In genomic region chr1:240575976-240576666, GRCh38 we compare ENCODE assay signal across 9 cellular contexts. TPM values are rescaled to one million over a fixed set of nuclear protein-coding genes. Genes with fewer than 3 reads are reported as not detected.
A peak's percentile ranks its signal among the peaks of the same experiment; 100 is the strongest.
DNase-seq lines count a peak whose midpoint lies in the region; ATAC-seq and TF ChIP-seq lines count a peak whose summit lies in the region.
"Had no signal": no experiment of that assay in that cellular context is flagged by ENCODE, and none has a peak within 500 bp of the region (broad histone marks: within the 10 kb centered on the region; RNA-seq: fewer than 3 reads in every experiment).

No MANE protein-coding gene starts in this region.

- H3K4me3 ChIP-seq in LNCaP clone FGC (ENCODE audit: low read depth, low read length) (peak overlapping the region; percentile 14; the same call in 1 of the 2 replicates), left lung (peak overlapping the region in 1 of 2 donors; percentile 11)

- intact Hi-C loops in left lung (cut with DNase I): no loop called here

- no peaks in the 10 kb centered on the region for H3K27me3 ChIP-seq in left lung

- no peaks in the 10 kb centered on the region for H3K36me3 Mint-ChIP-seq in activated T-cell treated with anti-CD3 and anti-CD28 coated beads, Interleukin-2, amount 50 U/mL, for 72 hours (ENCODE audit: insufficient read depth in 2 of 2)

- H3K9me3 ChIP-seq in left lung: no peaks in the 10 kb centered on the region

- ATAC-seq in GM18519 (IDR thresholded peaks at IDR 0.05; ENCODE audit: low FRiP score, unreplicated experiment) (peak; percentile 95), left lung (peak; percentile 35)
- peak in 1 of 2 donors; percentile 73 for ATAC-seq in activated T-cell treated with anti-CD3 and anti-CD28 coated beads, Interleukin-2, amount 50 U/mL, for 72 hours (replicated peaks in 1 of 2)

- peaks cover 3 to 7% of the 10 kb centered on the region in 2 donors for H3K9me3 Mint-ChIP-seq in activated T-cell treated with anti-CD3 and anti-CD28 coated beads, Interleukin-2, amount 50 U/mL, for 72 hours

- DNase-seq in A172 (ENCODE audit: low spot score) (peak; percentile 76), LNCaP clone FGC (ENCODE audit: low read depth) (no peak), left lung (no peak), HUDEP-2 (lab: John Stamatoyannopoulos, UW; ENCODE audit: unreplicated experiment in 76 of 76) (no peak), DMS 273 treated with DMSO at 0.1 percent for 48 hours (lab: John Stamatoyannopoulos, UW) (no peak), GM10266 (ENCODE audit: extremely low spot score) (no peak)
- DNase-seq in activated T-cell treated with anti-CD3 and anti-CD28 coated beads, Interleukin-2, amount 50 U/mL, for 72 hours: peak in 1 of 2 donors; percentile 4

- no peak overlapping the region for H3K27ac ChIP-seq in left lung

- H3K27me3 Mint-ChIP-seq in activated T-cell treated with anti-CD3 and anti-CD28 coated beads, Interleukin-2, amount 50 U/mL, for 72 hours (ENCODE audit: low read depth): no peaks in the 10 kb centered on the region

- H3K4me1 ChIP-seq in left lung: no peaks in the 10 kb centered on the region

- peak overlapping the region; percentile 50 for H3K27ac Mint-ChIP-seq in activated T-cell treated with anti-CD3 and anti-CD28 coated beads, Interleukin-2, amount 50 U/mL, for 72 hours

- TF ChIP-seq CTCF in LNCaP clone FGC (IDR thresholded peaks at IDR 0.05; ENCODE audit: control insufficient read depth, extremely low read depth, insufficient read depth): no peak
- no peak for TF ChIP-seq CTCF in left lung (IDR thresholded peaks at IDR 0.05)
- no peak for TF ChIP-seq CTCF in GM10266 (IDR thresholded peaks at IDR 0.05; ENCODE audit: control insufficient read depth, insufficient read depth, low read depth, missing control alignments)

- H3K4me1 Mint-ChIP-seq in activated T-cell treated with anti-CD3 and anti-CD28 coated beads, Interleukin-2, amount 50 U/mL, for 72 hours (ENCODE audit: low read depth): peaks cover 8% of the 10 kb centered on the region

- no peaks in the 10 kb centered on the region for H3K36me3 ChIP-seq in left lung

- H3K4me3 Mint-ChIP-seq in activated T-cell treated with anti-CD3 and anti-CD28 coated beads, Interleukin-2, amount 50 U/mL, for 72 hours: peak overlapping the region in 1 of 2 donors; percentile 65

RNA-seq across cellular contexts. Expression of gene GREM2, which starts 35.8 kb away (rescaled TPM):
- total RNA-seq in A172 (2014; rRNA removed; shearing (Covaris generic)): 0.03 and 0.07 TPM in 2 replicates
- 1 to 10 TPM in 1 of 2 donors, not detected in 1; 1.4 TPM for total RNA-seq in activated T-cell treated with anti-CD3 and anti-CD28 coated beads, Interleukin-2, amount 50 U/mL, for 72 hours
- total RNA-seq in left lung: 1 to 10 TPM in 1 of 2 donors, under 1 TPM in 1; 0.99 to 1.5 TPM
- total RNA-seq: glomerular endothelial cell had no signal
